10 cellular contexts compared by ENCODE assay signal in genomic region chr5:135038829-135039525, GRCh38. TPM values are rescaled to one million over a fixed set of nuclear protein-coding genes. Genes with fewer than 3 reads are reported as not detected.
DNase-seq lines count a peak whose midpoint lies in the region; ATAC-seq and TF ChIP-seq lines count a peak whose summit lies in the region.
"Had no signal": no experiment of that assay in that cellular context is flagged by ENCODE, and none has a peak within 500 bp of the region (broad histone marks: within the 10 kb centered on the region; RNA-seq: fewer than 3 reads in every experiment).

No MANE protein-coding gene starts in this region.

- no peak overlapping the region for H2AFZ ChIP-seq in neural progenitor cell (replicated peaks)

- H3K27me3 Mint-ChIP-seq in endodermal cell (ENCODE audit: insufficient read depth) (peaks cover 95% of the 10 kb centered on the region), neural progenitor cell (ENCODE audit: insufficient read depth, low read depth) (peaks cover 86% of the 10 kb centered on the region)

- H3K27me3 ChIP-seq in HUES64 (ENCODE audit: insufficient read depth, low read length) = peaks cover 99% of the 10 kb centered on the region
- H3K27me3 ChIP-seq in endodermal cell (ENCODE audit: control insufficient read depth, insufficient read depth, low read length, poor library complexity, severe bottlenecking) = peaks cover 97% of the 10 kb centered on the region
- peaks cover 100% of the 10 kb centered on the region for H3K27me3 ChIP-seq in neural progenitor cell

- H3K9ac ChIP-seq in HUES64 (ENCODE audit: low read depth, low read length) (0 out of 2 replicates have a peak overlapping the region, but pooled peaks have one; percentile 25), endodermal cell (ENCODE audit: extremely low read depth, low read length, poor library complexity, severe bottlenecking) (no peak overlapping the region), neural progenitor cell (no peak overlapping the region)

- H4K20me1 ChIP-seq in neural progenitor cell (ENCODE audit: low read depth) = peaks cover 79% of the 10 kb centered on the region

- H3K4me1 Mint-ChIP-seq in endodermal cell (peaks cover 6% of the 10 kb centered on the region), neural progenitor cell (peaks cover 15% of the 10 kb centered on the region)

- H3K4me2 ChIP-seq in neural progenitor cell = peak overlapping the region; percentile 77

- H3K36me3 ChIP-seq in HUES64 (ENCODE audit: insufficient read depth, low read length) (no peaks in the 10 kb centered on the region), endodermal cell (ENCODE audit: control insufficient read depth, insufficient read depth, low read length) (no peaks in the 10 kb centered on the region), neural progenitor cell (no peaks in the 10 kb centered on the region)

- TF ChIP-seq CTCF in AG09309 (IDR thresholded peaks at IDR 0.05; ENCODE audit: control insufficient read depth, insufficient read depth, low read depth, low read length, missing control alignments) (no peak), endodermal cell (conservative IDR thresholded peaks at IDR 0.05) (no peak), neural progenitor cell (IDR thresholded peaks at IDR 0.05) (no peak)

- H3K4me3 ChIP-seq in AG09309 (ENCODE audit: control insufficient read depth, low read depth, low read length) (peak overlapping the region; percentile 31), HUES64 (ENCODE audit: low read length) (peak overlapping the region; percentile 39; the same call in 1 of the 2 replicates), endodermal cell (ENCODE audit: low read length) (no peak overlapping the region), neural progenitor cell (peak overlapping the region; percentile 37)

- H3K9me3 ChIP-seq in HUES64 (ENCODE audit: insufficient read depth, low read depth, low read length) (no peaks in the 10 kb centered on the region), endodermal cell (ENCODE audit: control insufficient read depth, low read length) (no peaks in the 10 kb centered on the region), neural progenitor cell (ENCODE audit: low read depth) (no peaks in the 10 kb centered on the region)

- no peak for ATAC-seq in HG02981 (IDR thresholded peaks at IDR 0.05; ENCODE audit: unreplicated experiment)

- WGBS in HUES64 = 2% methylated on average over 67 of the region's 67 CpGs
- 3% methylated on average over 31 to 67 of the region's 67 CpGs for WGBS in endodermal cell (ENCODE audit: insufficient coverage in 1 of 2, insufficient read length in 1 of 2), 2 experiments

- no peaks in the 10 kb centered on the region for H3K9me3 Mint-ChIP-seq in endodermal cell
- peaks cover 5% of the 10 kb centered on the region for H3K9me3 Mint-ChIP-seq in neural progenitor cell

- intact Hi-C loops in posterior vena cava (cut with DNase I) = loop anchor here in 1 of 2 donors (10.0 kb wide), 1 partner anchor 296 kb away; no protein-coding TSS in a partner anchor

- no peak for DNase-seq in AG09309 (ENCODE audit: low read depth)
- peak; percentile 61 for DNase-seq in endodermal cell
- DNase-seq in neural progenitor cell (ENCODE audit: low spot score) = peak; percentile 46
- no peak for DNase-seq in NCI-H1105 treated with DMSO at 0.1 percent for 48 hours (lab: John Stamatoyannopoulos, UW)
- no peak for DNase-seq in stimulated activated naive CD4-positive, alpha-beta T cell treated with Interleukin-2 at 50 U/mL for 16 hours (lab: John Stamatoyannopoulos, UW)
- DNase-seq in posterior vena cava (ENCODE audit: low spot score) = no peak
- DNase-seq: EL, NCI-H345 had no signal

- H3F3A ChIP-seq in neural progenitor cell (ENCODE audit: low read depth) = peaks cover 13% of the 10 kb centered on the region

- H3K27ac ChIP-seq in HUES64 (ENCODE audit: low read depth, low read length) = no peak overlapping the region
- H3K27ac ChIP-seq in endodermal cell (ENCODE audit: low read depth, low read length) = no peak overlapping the region
- H3K27ac ChIP-seq in neural progenitor cell = no peak overlapping the region

- no peaks in the 10 kb centered on the region for H3K36me3 Mint-ChIP-seq in endodermal cell (ENCODE audit: low read depth)
- no peaks in the 10 kb centered on the region for H3K36me3 Mint-ChIP-seq in neural progenitor cell

- H3K27ac Mint-ChIP-seq in endodermal cell = no peak overlapping the region
- no peak overlapping the region for H3K27ac Mint-ChIP-seq in neural progenitor cell

- H3K79me2 ChIP-seq in neural progenitor cell (ENCODE audit: low read depth) = no peaks in the 10 kb centered on the region

- H3K4me3 Mint-ChIP-seq in endodermal cell (peak overlapping the region; percentile 32), neural progenitor cell (no peak overlapping the region)

- no peaks in the 10 kb centered on the region; the same call in 1 of the 2 replicates for H3K4me1 ChIP-seq in HUES64 (ENCODE audit: insufficient read depth, low read length)
- H3K4me1 ChIP-seq in endodermal cell (ENCODE audit: control insufficient read depth, insufficient read depth, low read length) = no peaks in the 10 kb centered on the region
- peaks cover 15% of the 10 kb centered on the region for H3K4me1 ChIP-seq in neural progenitor cell

RNA-seq across cellular contexts. Expression of gene PITX1, which starts 4.9 kb away (rescaled TPM):
- 0.75 TPM for polyA plus RNA-seq in HUES64 (2013, experiment 1 of 2)
- polyA plus RNA-seq in HUES64 (2013, experiment 2 of 2) = 1.0 TPM
- total RNA-seq in endodermal cell (1 to 10 TPM; 1.3 to 2.4 TPM), neural progenitor cell (ENCODE audit: low replicate concordance) (not detected in 2 replicates), posterior vena cava (under 1 TPM; 0.81 to 0.97 TPM)
- 5.9 TPM for polyA plus RNA-seq in endodermal cell (2013, experiment 1 of 2)
- 5.7 TPM for polyA plus RNA-seq in endodermal cell (2013, experiment 2 of 2)

Comparison
In these comparisons a context has a peak if more than half of its experiments do, and no peak if none do; other contexts are left out.
1. DNase-seq: peak in endodermal cell (single experiment) and neural progenitor cell (single experiment); none in AG09309 (single experiment), NCI-H1105 treated with DMSO at 0.1 percent for 48 hours (single experiment), stimulated activated naive CD4-positive, alpha-beta T cell treated with Interleukin-2 at 50 U/mL for 16 hours (single experiment) and posterior vena cava (single experiment).